ENCODE assay signal across 38 cellular contexts in the genomic region with DNA sequence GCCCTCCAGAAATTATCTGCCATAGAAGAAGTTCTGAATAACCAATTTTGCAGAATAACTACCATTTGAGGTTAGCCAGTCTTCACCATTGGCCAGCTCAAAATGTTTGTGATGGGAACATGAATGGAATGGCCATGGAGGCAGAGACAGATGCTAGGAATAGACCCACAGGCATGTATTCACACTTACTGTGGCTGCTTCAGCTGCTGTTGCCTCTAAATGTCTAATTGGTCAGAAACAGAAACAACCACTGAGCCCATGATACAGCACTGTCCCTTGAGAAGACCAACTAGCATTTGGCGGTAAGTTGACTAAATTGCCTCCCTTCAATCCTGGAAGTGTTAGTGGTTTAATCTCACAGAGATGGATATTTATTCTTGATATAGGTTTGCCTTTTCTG. TPM values are rescaled to one million over a fixed set of nuclear protein-coding genes. Genes with fewer than 3 reads are reported as not detected.
"Had no signal": no experiment of that assay in that cellular context is flagged by ENCODE, and none has a peak within 500 bp of the region (broad histone marks: within the 10 kb centered on the region; RNA-seq: fewer than 3 reads in every experiment).

No MANE protein-coding gene starts in this region.

- H3K4me3 ChIP-seq: MG63 had no signal

- H3K36me3 ChIP-seq: MG63 had no signal

- DNase-seq: Karpas-422, Kasumi-1, MG63, MM.1S, MV-4-11, NCI-H1048, NCI-H1092, NCI-H1092 treated with DMSO at 0.1 percent for 48 hours, NCI-H1105, NCI-H1105 treated with DMSO at 0.1 percent for 48 hours, NCI-H1417, NCI-H1417 treated with DMSO at 0.1 percent for 48 hours, NCI-H1436, NCI-H1436 treated with DMSO at 0.1 percent for 48 hours, NCI-H146, NCI-H1694, NCI-H1694 treated with DMSO at 0.1 percent for 48 hours, NCI-H187, NCI-H187 treated with DMSO at 0.1 percent for 48 hours, NCI-H1930, NCI-H2029, NCI-H2029 treated with DMSO at 0.1 percent for 48 hours, NCI-H2081, NCI-H2081 treated with DMSO at 0.1 percent for 48 hours, NCI-H2107, NCI-H2171, NCI-H2171 treated with DMSO at 0.1 percent for 48 hours, NCI-H2227 treated with DMSO at 0.1 percent for 48 hours, NCI-H226, NCI-H345, NCI-H446, NCI-H446 treated with DMSO at 0.1 percent for 48 hours, NCI-H510A, NCI-H510A treated with DMSO at 0.1 percent for 48 hours had no signal

- H3K27me3 ChIP-seq: MG63 had no signal

- H3K9me3 ChIP-seq: MG63 had no signal

RNA-seq across cellular contexts. Expression of a gene that starts 38.6 kb away (rescaled TPM):
- total RNA-seq: LHCN-M2, M059J, MCF 10A, NCI-H460 had no signal
